ENCODE assay signal across 1 cellular context in the genomic region with DNA sequence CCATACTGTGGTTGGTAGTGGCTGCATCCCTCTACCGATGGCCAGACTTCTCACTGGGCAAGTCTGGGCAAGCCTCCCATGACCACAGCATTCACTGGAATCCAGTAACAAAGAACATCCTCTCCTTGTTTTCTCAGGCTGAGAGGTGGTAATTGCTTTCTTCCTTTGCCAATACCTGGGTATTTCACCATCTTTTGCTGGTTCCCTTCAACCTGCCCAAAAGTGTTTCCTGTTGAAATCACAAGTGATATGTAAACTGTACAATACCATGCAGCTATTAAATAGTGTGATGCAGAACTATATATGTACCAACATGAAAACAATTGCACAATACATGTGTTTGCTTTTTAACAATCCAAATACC.
TF ChIP-seq lines count a peak whose summit lies in the region.

PTCHD4 (minus strand) TSS at position 55 of the 364 bp plus-strand sequence. CDS start 42,240 bp downstream, outside the sequence.

TF ChIP-seq in HepG2, 621 proteins besides CTCF, POLR2A, EP300 and RAD21 (continued from another document and continues in another):
- TF ChIP-seq, protein P1, sequence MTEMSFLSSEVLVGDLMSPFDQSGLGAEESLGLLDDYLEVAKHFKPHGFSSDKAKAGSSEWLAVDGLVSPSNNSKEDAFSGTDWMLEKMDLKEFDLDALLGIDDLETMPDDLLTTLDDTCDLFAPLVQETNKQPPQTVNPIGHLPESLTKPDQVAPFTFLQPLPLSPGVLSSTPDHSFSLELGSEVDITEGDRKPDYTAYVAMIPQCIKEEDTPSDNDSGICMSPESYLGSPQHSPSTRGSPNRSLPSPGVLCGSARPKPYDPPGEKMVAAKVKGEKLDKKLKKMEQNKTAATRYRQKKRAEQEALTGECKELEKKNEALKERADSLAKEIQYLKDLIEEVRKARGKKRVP (CRISPR knock-in tag; IDR thresholded peaks at IDR 0.05) = peak in 1 of 2 experiments; percentile 80; a peak in 1 of 4 replicates
- TF ChIP-seq PHF21A (CRISPR knock-in tag; IDR thresholded peaks at IDR 0.05) (peak; percentile 45; the same call in 1 of the 2 replicates), ZNF446 (CRISPR knock-in tag; IDR thresholded peaks at IDR 0.05) (no peak), ZNF703 (CRISPR knock-in tag; IDR thresholded peaks at IDR 0.05; ENCODE audit: borderline replicate concordance) (no peak), TAF1 (CRISPR knock-in tag; IDR thresholded peaks at IDR 0.05) (peak; percentile 92; the same call in 1 of the 2 replicates), KAT7 (CRISPR knock-in tag; IDR thresholded peaks at IDR 0.05; ENCODE audit: borderline replicate concordance) (peak; percentile 51; the same call in 1 of the 2 replicates), NRL (CRISPR knock-in tag; IDR thresholded peaks at IDR 0.05; ENCODE audit: borderline replicate concordance) (no peak), ZNF549 (CRISPR knock-in tag; IDR thresholded peaks at IDR 0.05) (no peak), POLR2AphosphoS5 (IDR thresholded peaks at IDR 0.05; ENCODE audit: low read depth, low read length) (peak; percentile 85), SCMH1 (CRISPR knock-in tag; IDR thresholded peaks at IDR 0.05; ENCODE audit: borderline replicate concordance) (no peak), ZFP82 (CRISPR knock-in tag; IDR thresholded peaks at IDR 0.05; ENCODE audit: borderline replicate concordance) (no peak), ZNF580 (CRISPR knock-in tag; IDR thresholded peaks at IDR 0.05; ENCODE audit: borderline replicate concordance, low read depth) (no peak), ZBTB20 (CRISPR knock-in tag; IDR thresholded peaks at IDR 0.05; ENCODE audit: borderline replicate concordance, low read depth) (peak; percentile 42; the same call in 1 of the 2 replicates), IRF1 (CRISPR knock-in tag; IDR thresholded peaks at IDR 0.05; ENCODE audit: low read depth) (no peak), ARNTL (CRISPR knock-in tag; IDR thresholded peaks at IDR 0.05) (no peak), PRDM4 (CRISPR knock-in tag; IDR thresholded peaks at IDR 0.05; ENCODE audit: borderline replicate concordance) (no peak), CBX1 (IDR thresholded peaks at IDR 0.05; ENCODE audit: low read depth) (no peak), PATZ1 (CRISPR knock-in tag; IDR thresholded peaks at IDR 0.05) (no peak), ZBTB33 (CRISPR knock-in tag; IDR thresholded peaks at IDR 0.05) (no peak), KDM4B (CRISPR knock-in tag; IDR thresholded peaks at IDR 0.05) (no peak; the same call in 1 of the 2 replicates), IKZF5 (CRISPR knock-in tag; IDR thresholded peaks at IDR 0.05) (peak; percentile 65; the same call in 1 of the 2 replicates), SMAD9 (CRISPR knock-in tag; IDR thresholded peaks at IDR 0.05) (no peak), JUN (CRISPR knock-in tag; IDR thresholded peaks at IDR 0.05) (no peak), ZNF891 (CRISPR knock-in tag; IDR thresholded peaks at IDR 0.05) (no peak), U2AF2 (IDR thresholded peaks at IDR 0.05; ENCODE audit: low read depth, low read length) (no peak), ATF7-NPFF (CRISPR knock-in tag; IDR thresholded peaks at IDR 0.05; ENCODE audit: low read depth) (no peak), ZMYM4 (CRISPR knock-in tag; IDR thresholded peaks at IDR 0.05) (peak; percentile 90), RELA (CRISPR knock-in tag; IDR thresholded peaks at IDR 0.05) (peak; percentile 64; the same call in 1 of the 2 replicates), FOXM1 (CRISPR knock-in tag; IDR thresholded peaks at IDR 0.05) (no peak), ZSCAN31 (CRISPR knock-in tag; IDR thresholded peaks at IDR 0.05; ENCODE audit: low read depth) (0 out of 2 replicates have a peak, but pooled peaks have one; percentile 35), DBP (CRISPR knock-in tag; IDR thresholded peaks at IDR 0.05; ENCODE audit: not compliant biosample characterization) (no peak), ZNF749 (CRISPR knock-in tag; IDR thresholded peaks at IDR 0.05; ENCODE audit: borderline replicate concordance) (no peak), BCLAF1 (IDR thresholded peaks at IDR 0.05) (no peak), IKZF1 (IDR thresholded peaks at IDR 0.05) (no peak)
- TF ChIP-seq, protein P2, sequence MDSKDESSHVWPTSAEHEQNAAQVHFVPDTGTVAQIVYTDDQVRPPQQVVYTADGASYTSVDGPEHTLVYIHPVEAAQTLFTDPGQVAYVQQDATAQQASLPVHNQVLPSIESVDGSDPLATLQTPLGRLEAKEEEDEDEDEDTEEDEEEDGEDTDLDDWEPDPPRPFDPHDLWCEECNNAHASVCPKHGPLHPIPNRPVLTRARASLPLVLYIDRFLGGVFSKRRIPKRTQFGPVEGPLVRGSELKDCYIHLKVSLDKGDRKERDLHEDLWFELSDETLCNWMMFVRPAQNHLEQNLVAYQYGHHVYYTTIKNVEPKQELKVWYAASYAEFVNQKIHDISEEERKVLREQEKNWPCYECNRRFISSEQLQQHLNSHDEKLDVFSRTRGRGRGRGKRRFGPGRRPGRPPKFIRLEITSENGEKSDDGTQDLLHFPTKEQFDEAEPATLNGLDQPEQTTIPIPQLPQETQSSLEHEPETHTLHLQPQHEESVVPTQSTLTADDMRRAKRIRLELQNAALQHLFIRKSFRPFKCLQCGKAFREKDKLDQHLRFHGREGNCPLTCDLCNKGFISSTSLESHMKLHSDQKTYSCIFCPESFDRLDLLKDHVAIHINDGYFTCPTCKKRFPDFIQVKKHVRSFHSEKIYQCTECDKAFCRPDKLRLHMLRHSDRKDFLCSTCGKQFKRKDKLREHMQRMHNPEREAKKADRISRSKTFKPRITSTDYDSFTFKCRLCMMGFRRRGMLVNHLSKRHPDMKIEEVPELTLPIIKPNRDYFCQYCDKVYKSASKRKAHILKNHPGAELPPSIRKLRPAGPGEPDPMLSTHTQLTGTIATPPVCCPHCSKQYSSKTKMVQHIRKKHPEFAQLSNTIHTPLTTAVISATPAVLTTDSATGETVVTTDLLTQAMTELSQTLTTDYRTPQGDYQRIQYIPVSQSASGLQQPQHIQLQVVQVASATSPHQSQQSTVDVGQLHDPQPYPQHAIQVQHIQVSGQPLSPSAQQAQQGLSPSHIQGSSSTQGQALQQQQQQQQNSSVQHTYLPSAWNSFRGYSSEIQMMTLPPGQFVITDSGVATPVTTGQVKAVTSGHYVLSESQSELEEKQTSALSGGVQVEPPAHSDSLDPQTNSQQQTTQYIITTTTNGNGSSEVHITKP (CRISPR knock-in tag; IDR thresholded peaks at IDR 0.05; ENCODE audit: low read depth) = no peak
- TF ChIP-seq, protein P3, sequence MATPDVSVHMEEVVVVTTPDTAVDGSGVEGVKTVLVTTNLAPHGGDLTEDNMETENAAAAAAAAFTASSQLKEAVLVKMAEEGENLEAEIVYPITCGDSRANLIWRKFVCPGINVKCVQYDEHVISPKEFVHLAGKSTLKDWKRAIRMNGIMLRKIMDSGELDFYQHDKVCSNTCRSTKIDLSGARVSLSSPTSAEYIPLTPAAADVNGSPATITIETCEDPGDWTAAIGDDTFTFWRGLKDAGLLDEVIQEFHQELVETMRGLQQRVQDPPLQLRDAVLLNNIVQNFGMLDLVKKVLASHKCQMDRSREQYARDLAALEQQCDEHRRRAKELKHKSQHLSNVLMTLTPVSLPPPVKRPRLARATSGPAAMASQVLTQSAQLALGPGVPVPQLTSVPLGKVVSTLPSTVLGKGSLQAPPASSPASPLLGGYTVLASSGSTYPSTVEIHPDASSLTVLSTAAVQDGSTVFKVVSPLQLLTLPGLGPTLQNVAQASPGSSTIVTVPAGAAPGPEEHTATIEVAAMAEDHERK (CRISPR knock-in tag; IDR thresholded peaks at IDR 0.05; ENCODE audit: low read depth) = no peak
